Comparison of ENCODE assay signal across 1 cellular context in the genomic region with DNA sequence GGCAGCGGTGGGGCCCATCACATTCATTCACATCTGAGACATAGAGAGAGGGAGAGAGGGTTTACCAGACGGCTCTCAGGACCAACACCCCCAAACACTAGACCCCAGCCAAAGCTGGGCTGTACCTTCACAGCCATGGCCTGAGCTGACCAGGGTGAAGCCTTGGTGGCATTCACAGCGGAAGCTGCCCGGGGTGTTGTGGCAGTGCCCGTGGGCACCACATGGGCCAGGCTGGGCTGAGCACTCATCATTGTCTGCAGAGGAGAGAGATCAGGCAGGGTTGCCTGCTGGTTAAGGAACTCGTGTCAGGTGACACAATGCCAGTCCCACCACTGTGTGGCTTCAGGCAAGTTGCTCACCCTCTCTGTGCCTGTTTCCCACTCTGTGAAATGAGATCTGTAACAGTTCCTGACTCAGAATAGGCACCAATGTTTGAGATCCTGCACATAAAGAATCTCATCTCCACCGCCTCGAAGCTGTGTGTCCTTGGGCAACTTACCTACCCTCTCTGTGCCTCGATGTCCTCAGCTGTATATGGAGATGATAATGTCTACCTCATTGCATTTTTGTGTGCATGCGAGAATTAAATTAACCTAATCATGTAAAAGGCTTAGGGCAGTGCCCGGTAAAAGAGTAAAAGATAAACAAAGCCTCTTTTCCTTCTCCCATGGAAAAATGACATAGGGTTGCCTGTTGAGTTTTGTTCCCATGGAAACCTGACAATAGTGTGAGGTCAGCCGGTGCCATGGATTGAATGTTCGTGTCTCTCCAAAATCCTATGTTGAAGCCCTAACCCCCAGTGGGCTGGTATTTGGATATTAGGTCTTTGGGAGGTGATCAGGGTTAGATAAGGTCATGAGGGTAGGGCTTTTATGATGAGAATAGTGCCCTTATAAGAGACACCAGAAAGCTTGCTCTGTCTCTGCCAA.
TF ChIP-seq lines count a peak whose summit lies in the region.

No MANE protein-coding gene starts in this region.

TF ChIP-seq in GM23338, 12 proteins besides CTCF, POLR2A, EP300 and RAD21 (continued from another document):
- TF ChIP-seq, protein P1, sequence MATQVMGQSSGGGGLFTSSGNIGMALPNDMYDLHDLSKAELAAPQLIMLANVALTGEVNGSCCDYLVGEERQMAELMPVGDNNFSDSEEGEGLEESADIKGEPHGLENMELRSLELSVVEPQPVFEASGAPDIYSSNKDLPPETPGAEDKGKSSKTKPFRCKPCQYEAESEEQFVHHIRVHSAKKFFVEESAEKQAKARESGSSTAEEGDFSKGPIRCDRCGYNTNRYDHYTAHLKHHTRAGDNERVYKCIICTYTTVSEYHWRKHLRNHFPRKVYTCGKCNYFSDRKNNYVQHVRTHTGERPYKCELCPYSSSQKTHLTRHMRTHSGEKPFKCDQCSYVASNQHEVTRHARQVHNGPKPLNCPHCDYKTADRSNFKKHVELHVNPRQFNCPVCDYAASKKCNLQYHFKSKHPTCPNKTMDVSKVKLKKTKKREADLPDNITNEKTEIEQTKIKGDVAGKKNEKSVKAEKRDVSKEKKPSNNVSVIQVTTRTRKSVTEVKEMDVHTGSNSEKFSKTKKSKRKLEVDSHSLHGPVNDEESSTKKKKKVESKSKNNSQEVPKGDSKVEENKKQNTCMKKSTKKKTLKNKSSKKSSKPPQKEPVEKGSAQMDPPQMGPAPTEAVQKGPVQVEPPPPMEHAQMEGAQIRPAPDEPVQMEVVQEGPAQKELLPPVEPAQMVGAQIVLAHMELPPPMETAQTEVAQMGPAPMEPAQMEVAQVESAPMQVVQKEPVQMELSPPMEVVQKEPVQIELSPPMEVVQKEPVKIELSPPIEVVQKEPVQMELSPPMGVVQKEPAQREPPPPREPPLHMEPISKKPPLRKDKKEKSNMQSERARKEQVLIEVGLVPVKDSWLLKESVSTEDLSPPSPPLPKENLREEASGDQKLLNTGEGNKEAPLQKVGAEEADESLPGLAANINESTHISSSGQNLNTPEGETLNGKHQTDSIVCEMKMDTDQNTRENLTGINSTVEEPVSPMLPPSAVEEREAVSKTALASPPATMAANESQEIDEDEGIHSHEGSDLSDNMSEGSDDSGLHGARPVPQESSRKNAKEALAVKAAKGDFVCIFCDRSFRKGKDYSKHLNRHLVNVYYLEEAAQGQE (IDR thresholded peaks at IDR 0.05; ENCODE audit: unreplicated experiment), result no peak
- TF ChIP-seq EZH2phosphoT487 (IDR thresholded peaks at IDR 0.05; ENCODE audit: unreplicated experiment), result no peak
- TF ChIP-seq STAT1 (IDR thresholded peaks at IDR 0.05; ENCODE audit: unreplicated experiment), result no peak
- no peak for TF ChIP-seq JUNB (IDR thresholded peaks at IDR 0.05; ENCODE audit: unreplicated experiment)
- TF ChIP-seq ZNF114 (CRISPR knock-in tag; IDR thresholded peaks at IDR 0.05), result no peak
- no peak for TF ChIP-seq CREB1 (CRISPR knock-in tag; IDR thresholded peaks at IDR 0.05; ENCODE audit: low read depth)
- TF ChIP-seq POLR2AphosphoS5 (IDR thresholded peaks at IDR 0.05; ENCODE audit: low read depth), result no peak
